ENCODE assay signal across 8 cellular contexts in the genomic region with DNA sequence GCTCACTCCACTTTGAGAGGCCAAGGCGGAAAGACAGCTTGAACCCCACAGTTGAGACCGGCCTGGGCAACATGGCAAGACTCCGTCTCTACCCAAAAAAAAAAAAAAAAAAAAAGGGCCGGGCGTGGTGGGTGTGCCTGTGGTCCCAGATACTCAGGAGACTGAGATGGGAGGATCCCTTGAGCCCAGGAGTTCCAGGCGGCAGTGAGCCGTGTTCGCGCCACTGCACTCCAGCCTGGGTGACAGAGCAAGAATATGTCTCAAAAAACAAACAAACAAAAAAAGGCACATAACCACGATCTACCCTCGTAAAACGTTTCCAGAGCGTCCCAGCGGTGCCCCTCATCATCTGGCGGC. TPM values are rescaled to one million over a fixed set of nuclear protein-coding genes. Genes with fewer than 3 reads are reported as not detected.
DNase-seq lines count a peak whose midpoint lies in the region; ATAC-seq, FAIRE-seq and TF ChIP-seq lines count a peak whose summit lies in the region.

No MANE protein-coding gene starts in this region.

- DNase-seq in HCT116 (ENCODE audit: low read depth, low spot score) = no peak
- no peak for DNase-seq in activated CD8-positive, alpha-beta T cell treated with anti-CD3 and anti-CD28 coated beads for 36 hours
- no peak for DNase-seq in iPS DF 6.9 (ENCODE audit: low read depth, low spot score)
- no peak for DNase-seq in small intestine
- no peak for DNase-seq in inferior parietal cortex (ENCODE audit: extremely low spot score)
- no peak for DNase-seq in T-helper 9 cell
- no peak for DNase-seq in GM13976 (ENCODE audit: low spot score)
- no peak for DNase-seq in NCI-H128 (lab: John Stamatoyannopoulos, UW; ENCODE audit: unreplicated experiment)

- no peak for TF ChIP-seq POLR2A in HCT116 (IDR thresholded peaks at IDR 0.05; ENCODE audit: borderline replicate concordance, extremely low read depth, insufficient read depth, insufficient read length)

- H3K27ac Mint-ChIP-seq in activated CD8-positive, alpha-beta T cell treated with anti-CD3 and anti-CD28 coated beads for 36 hours = peak overlapping the region; percentile 77

- H2AFZ ChIP-seq in HCT116 (ENCODE audit: low read depth, low read length, poor library complexity, severe bottlenecking) = no peak overlapping the region

- RAD21 ChIA-PET in HCT116 (lab: Charles Lee; ENCODE audit: low non-redundant PET in 1 of 2, low total read pairs in 2 of 2, uncharacterized antibody in 2 of 2, unreplicated experiment in 2 of 2) = no interaction called here

- H3K9me3 ChIP-seq in HCT116 (ENCODE audit: control insufficient read depth in 1 of 2, insufficient read depth in 1 of 2, low read depth in 1 of 2, low read length in 2 of 2) (no peaks in the 10 kb centered on the region), iPS DF 6.9 (ENCODE audit: control insufficient read depth, insufficient read depth, low read length) (no peaks in the 10 kb centered on the region), small intestine (ENCODE audit: control insufficient read depth, low read depth) (no peaks in the 10 kb centered on the region)

- H3K4me1 ChIP-seq in HCT116 (ENCODE audit: control insufficient read depth in 1 of 2, insufficient read depth in 2 of 2, low read length in 2 of 2) (peaks cover 9 to 34% of the 10 kb centered on the region in 2 experiments), iPS DF 6.9 (ENCODE audit: control insufficient read depth, insufficient read depth, low read length) (peaks cover 7% of the 10 kb centered on the region), small intestine (ENCODE audit: control insufficient read depth in 2 of 2, insufficient read depth in 1 of 2, low read depth in 1 of 2, low read length in 1 of 2) (no peaks in the 10 kb centered on the region)

- in situ Hi-C loops in GM13976 (cut with MboI; ENCODE audit: low sequenced_read_pairs, unreplicated experiment) = no loop called here

- peak overlapping the region; percentile 96 for H3K4me2 ChIP-seq in HCT116 (ENCODE audit: low read length)

- H3K4me1 Mint-ChIP-seq in activated CD8-positive, alpha-beta T cell treated with anti-CD3 and anti-CD28 coated beads for 36 hours (ENCODE audit: low read depth) = peaks cover 26% of the 10 kb centered on the region

- H4K20me1 ChIP-seq in HCT116 (ENCODE audit: insufficient read depth) = no peaks in the 10 kb centered on the region

- H3K9ac ChIP-seq in HCT116 (ENCODE audit: low read length) = peak overlapping the region; percentile 83

- H3K4me3 ChIP-seq in HCT116 (replicated peaks in 1 of 2; ENCODE audit: low read depth in 1 of 2, low read length in 2 of 2) (peak overlapping the region; percentile 69), iPS DF 6.9 (ENCODE audit: low read length) (peak overlapping the region; percentile 49; the same call in 1 of the 2 replicates), small intestine (ENCODE audit: low read depth in 1 of 2, low read length in 2 of 2) (peak overlapping the region; percentile 65 to 81)

- H3K9me2 ChIP-seq in HCT116 (ENCODE audit: insufficient read depth) = no peaks in the 10 kb centered on the region

- H3K4me3 Mint-ChIP-seq in activated CD8-positive, alpha-beta T cell treated with anti-CD3 and anti-CD28 coated beads for 36 hours = peak overlapping the region; percentile 92

- intact Hi-C loops in HCT116 (cut with micrococcal nuclease) = no loop called here
- intact Hi-C loops in activated CD8-positive, alpha-beta T cell treated with anti-CD3 and anti-CD28 coated beads for 36 hours (cut with micrococcal nuclease) = no loop called here

- WGBS in iPS DF 6.9 (ENCODE audit: insufficient coverage, insufficient read length) = no CpG with 5 or more reads among the region's 15 CpGs
- WGBS in small intestine, 3 donors = 11 to 14% (median 13%) methylated on average over 13 to 15 of the region's 15 CpGs

- H3K27me3 ChIP-seq in HCT116 (ENCODE audit: insufficient read depth, low read length) = no peaks in the 10 kb centered on the region
- H3K27me3 ChIP-seq in iPS DF 6.9 (ENCODE audit: control insufficient read depth, insufficient read depth, low read length) = no peaks in the 10 kb centered on the region
- no peaks in the 10 kb centered on the region for H3K27me3 ChIP-seq in small intestine (ENCODE audit: control insufficient read depth in 2 of 2, insufficient read depth in 2 of 2, low read length in 2 of 2)

- H3K27ac ChIP-seq in HCT116 (ENCODE audit: low read depth, low read length) (peak overlapping the region; percentile 85), iPS DF 6.9 (ENCODE audit: low read length) (no peak overlapping the region), small intestine (ENCODE audit: low read depth in 1 of 2, low read length in 1 of 2) (peak overlapping the region in 1 of 2 donors; percentile 89)

- H3K27me3 Mint-ChIP-seq in activated CD8-positive, alpha-beta T cell treated with anti-CD3 and anti-CD28 coated beads for 36 hours = no peaks in the 10 kb centered on the region

- BruUV-seq in HCT116 (replicated peaks; lab: Mats Ljungman, UMichigan) = no TSS peak

- peaks cover 10% of the 10 kb centered on the region for H3K36me3 Mint-ChIP-seq in activated CD8-positive, alpha-beta T cell treated with anti-CD3 and anti-CD28 coated beads for 36 hours (ENCODE audit: low read depth)

- CTCF ChIA-PET in HCT116 (lab: Charles Lee) = interaction anchor here (0.7 to 2.2 kb wide), 4 partner anchors 9 to 369 kb away, joined by 3 to 17 read pairs (median 10); partner anchors contain the start of gene PPP1CA
- CTCF ChIA-PET in activated CD8-positive, alpha-beta T cell treated with anti-CD3 and anti-CD28 coated beads for 36 hours (lab: Charles Lee) = interaction anchor here (1.0 to 6.1 kb wide), 11 partner anchors 9 to 215 kb away, joined by 3 to 36 read pairs (median 4); partner anchors contain the start of gene PPP1CA

- H3K79me2 ChIP-seq in HCT116 (ENCODE audit: insufficient read depth, low read length) = peaks cover 14% of the 10 kb centered on the region; the same call in 1 of the 2 replicates

- TF ChIP-seq RAD21 in HCT116 (IDR thresholded peaks at IDR 0.05; ENCODE audit: low read depth) = no peak

- ATAC-seq in HCT116 = peak; percentile 14
- ATAC-seq in activated CD8-positive, alpha-beta T cell treated with anti-CD3 and anti-CD28 coated beads for 36 hours = no peak

- no peaks in the 10 kb centered on the region for H3K9me3 Mint-ChIP-seq in activated CD8-positive, alpha-beta T cell treated with anti-CD3 and anti-CD28 coated beads for 36 hours

- POLR2A ChIA-PET in HCT116 (lab: Charles Lee) = no interaction called here
- POLR2A ChIA-PET in activated CD8-positive, alpha-beta T cell treated with anti-CD3 and anti-CD28 coated beads for 36 hours (lab: Charles Lee) = interaction anchor here (1.2 to 4.4 kb wide), 10 partner anchors 11 to 151 kb away, joined by 3 to 40 read pairs (median 6); partner anchors contain the start of genes ANKRD13D, POLD4, PPP1CA and RPS6KB2

- TF ChIP-seq CTCF in HCT116 (IDR thresholded peaks at IDR 0.05 in 2 of 3, conservative IDR thresholded peaks at IDR 0.05 in 1 of 3; ENCODE audit: borderline replicate concordance in 1 of 3, insufficient read depth in 1 of 3, low read depth in 2 of 3, low read length in 2 of 3) = no peak
- no peak for TF ChIP-seq CTCF in activated CD8-positive, alpha-beta T cell treated with anti-CD3 and anti-CD28 coated beads for 36 hours (IDR thresholded peaks at IDR 0.05)
- no peak for TF ChIP-seq CTCF in GM13976 (IDR thresholded peaks at IDR 0.05; ENCODE audit: borderline replicate concordance, control extremely low read depth, extremely low read depth, insufficient read depth, missing control alignments)

- H3K36me3 ChIP-seq in HCT116 (ENCODE audit: control insufficient read depth in 1 of 2, insufficient read depth in 2 of 2, low read length in 2 of 2) (peaks cover 0 to 5% of the 10 kb centered on the region in 2 experiments; a peak in 1 of 4 replicates), iPS DF 6.9 (ENCODE audit: control insufficient read depth, insufficient read depth, low read length) (peaks cover 9% of the 10 kb centered on the region), small intestine (ENCODE audit: control insufficient read depth in 2 of 2, insufficient read depth in 2 of 2, low read length in 2 of 2) (no peaks in the 10 kb centered on the region)

- FAIRE-seq in small intestine (lab: Jason Lieb, UNC) = no peak

RNA-seq across cellular contexts. Expression of gene RAD9A, which starts 0.9 kb away (rescaled TPM):
- 49.8 TPM for total RNA-seq in HCT116 (2021; ENCODE audit: unreplicated experiment)
- 26.5 and 29.8 TPM in 2 replicates for polyA plus RNA-seq in HCT116 (2012)
- 10 to 100 TPM; 29.7 to 30.6 TPM for total RNA-seq in activated CD8-positive, alpha-beta T cell treated with anti-CD3 and anti-CD28 coated beads for 36 hours
- 10 to 100 TPM; 19.5 to 88.3 (median 58.6) TPM for polyA plus RNA-seq in small intestine

RNA-seq across cellular contexts. Expression of gene PPP1CA, which starts 10.7 kb away (rescaled TPM):
- total RNA-seq in HCT116 (2021; ENCODE audit: unreplicated experiment) = 238 TPM
- polyA plus RNA-seq in HCT116 (2012) = 226 and 254 TPM in 2 replicates
- total RNA-seq in activated CD8-positive, alpha-beta T cell treated with anti-CD3 and anti-CD28 coated beads for 36 hours = 100 to 1,000 TPM; 249 to 258 TPM
- 100 to 1,000 TPM; 165 to 211 (median 210) TPM for polyA plus RNA-seq in small intestine

RNA-seq across cellular contexts. Expression of gene TBC1D10C, which starts 13.0 kb away (rescaled TPM):
- 0.39 TPM for total RNA-seq in HCT116 (2021; ENCODE audit: unreplicated experiment)
- polyA plus RNA-seq in HCT116 (2012) = 0.07 and 0.22 TPM in 2 replicates
- 100 to 1,000 TPM; 138 to 144 TPM for total RNA-seq in activated CD8-positive, alpha-beta T cell treated with anti-CD3 and anti-CD28 coated beads for 36 hours
- polyA plus RNA-seq in small intestine = 10 to 100 TPM in 1 of 3 donors, 1 to 10 TPM in 2; 2.5 to 18.1 (median 4.4) TPM

RNA-seq across cellular contexts. Expression of gene CLCF1, which starts 17.5 kb away (rescaled TPM):
- total RNA-seq in HCT116 (2021; ENCODE audit: unreplicated experiment) = 12.2 TPM
- polyA plus RNA-seq in HCT116 (2012) = 18.3 and 20.2 TPM in 2 replicates
- total RNA-seq in activated CD8-positive, alpha-beta T cell treated with anti-CD3 and anti-CD28 coated beads for 36 hours = under 1 TPM; 0.79 to 0.81 TPM
- 1 to 10 TPM in 2 of 3 donors, not detected in 1; 1.4 to 3.0 TPM for polyA plus RNA-seq in small intestine

RNA-seq across cellular contexts. Expression of gene CARNS1, which starts 24.6 kb away (rescaled TPM):
- total RNA-seq in HCT116 (2021; ENCODE audit: unreplicated experiment) = 1.0 TPM
- 0.71 and 0.88 TPM in 2 replicates for polyA plus RNA-seq in HCT116 (2012)
- 1 to 10 TPM; 6.2 to 6.9 TPM for total RNA-seq in activated CD8-positive, alpha-beta T cell treated with anti-CD3 and anti-CD28 coated beads for 36 hours
- polyA plus RNA-seq in small intestine = under 1 TPM in 1 of 3 donors, not detected in 2; 0.40 TPM

Comparison
In these comparisons a context has a peak if more than half of its experiments do, and no peak if none do; other contexts are left out.
1. RNA of gene TBC1D10C, which starts 13.0 kb away (total RNA-seq): 138 to 144 TPM in activated CD8-positive, alpha-beta T cell treated with anti-CD3 and anti-CD28 coated beads for 36 hours; 0.39 TPM in HCT116 (single experiment); every median in the first group is over 10 times any median in the second.
2. Peak in every context shown above with its lines, with median percentiles within 50 percentile points of each other: H3K4me3 ChIP-seq.